8 cellular contexts compared by ENCODE assay signal in genomic region chr20:3767434-3768341, GRCh38. TPM values are rescaled to one million over a fixed set of nuclear protein-coding genes. Genes with fewer than 3 reads are reported as not detected.
A peak's percentile ranks its signal among the peaks of the same experiment; 100 is the strongest.
DNase-seq lines count a peak whose midpoint lies in the region; ATAC-seq and TF ChIP-seq lines count a peak whose summit lies in the region.

TSS of gene ADISSP (minus strand) at chr20:3767753. CDS start at chr20:3760100, 7,653 bp downstream.

- H3K4me3 ChIP-seq in lung: peak within 1 kb of the TSS; percentile 71

- no peak for TF ChIP-seq CTCF in GM20000 (IDR thresholded peaks at IDR 0.05; ENCODE audit: extremely low read depth, missing control alignments)
- no peak for TF ChIP-seq CTCF in lung (IDR thresholded peaks at IDR 0.05; ENCODE audit: control extremely low read depth, extremely low read depth)

- H3K4me1 ChIP-seq in lung (ENCODE audit: control insufficient read depth in 2 of 2, insufficient read depth in 2 of 2, low read length in 2 of 2): peaks cover 0 to 9% of the 10 kb centered on the region in 2 donors

- 0% methylated on average over 65 to 80 of the region's 80 CpGs for WGBS in lung, 2 donors

- H3K27ac ChIP-seq in lung (ENCODE audit: low read depth in 1 of 2, low read length in 1 of 2): peak within 1 kb of the TSS; percentile 80 to 95

- DNase-seq in COR-L47 (lab: John Stamatoyannopoulos, UW) (peak; percentile 99), GM20000 (ENCODE audit: low spot score) (peak; percentile 99), HT-29 (ENCODE audit: low spot score) (peak; percentile 97), NOMO-1 (lab: John Stamatoyannopoulos, UW; ENCODE audit: unreplicated experiment in 2 of 2) (peak; percentile 96 to 99), lung (ENCODE audit: low spot score) (peak; percentile 99)
- peak; percentile 95 for DNase-seq in effector CD8-positive, alpha-beta T cell (lab: John Stamatoyannopoulos, UW)
- DNase-seq in stimulated activated CD4-positive, alpha-beta T cell treated with anti-CD3 and anti-CD28 coated beads, TNF-alpha, amount 100 ng/mL, for 4 hours (ENCODE audit: low read depth in 3 of 3): peak; percentile 93 to 94 (median 93)

- POLR2A ChIA-PET in activated CD8-positive, alpha-beta memory T cell treated with anti-CD3 and anti-CD28 coated beads for 36 hours (lab: Charles Lee): interaction anchor here (0.6 to 2.4 kb wide), 11 partner anchors 11 to 1359 kb away, joined by 3 to 15 read pairs (median 5); partner anchors contain the start of genes AP5S1, CDC25B, CDS2 and CENPB

- peak; percentile 96 for ATAC-seq in lung (ENCODE audit: insufficient read depth, low FRiP score)

- H3K9me3 ChIP-seq in lung (ENCODE audit: control insufficient read depth in 2 of 2, insufficient read depth in 1 of 2, low read length in 1 of 2): no peaks in the 10 kb centered on the region

- CTCF ChIA-PET in activated CD8-positive, alpha-beta memory T cell treated with anti-CD3 and anti-CD28 coated beads for 36 hours (lab: Charles Lee): interaction anchor here (0.6 to 2.2 kb wide), 14 partner anchors 9 to 457 kb away, joined by 3 to 18 read pairs (median 4); partner anchors contain the start of genes AP5S1, CDC25B, CENPB and MAVS

- no peaks in the 10 kb centered on the region for H3K27me3 ChIP-seq in lung (ENCODE audit: control insufficient read depth, insufficient read depth)

- H3K36me3 ChIP-seq in lung (ENCODE audit: control insufficient read depth in 2 of 2, insufficient read depth in 2 of 2, low read length in 2 of 2): no peaks in the 10 kb centered on the region

RNA-seq across cellular contexts. Expression of gene ADISSP, which starts in this region (rescaled TPM):
- total RNA-seq in HT-29 (2014; rRNA removed; shearing (Covaris generic)): 137 TPM in 2 replicates
- total RNA-seq in activated CD8-positive, alpha-beta memory T cell treated with anti-CD3 and anti-CD28 coated beads for 36 hours: 10 to 100 TPM; 72.3 to 72.4 TPM
- total RNA-seq in lung: 10 to 100 TPM in 1 of 2 donors, 1 to 10 TPM in 1; 8.6 to 53.7 TPM
- polyA plus RNA-seq in lung: 10 to 100 TPM; 34.1 to 36.1 TPM

Comparison
In these comparisons a context has a peak if more than half of its experiments do, and no peak if none do; other contexts are left out.
1. Peak in every context shown above with its lines: DNase-seq, ATAC-seq, H3K4me3 ChIP-seq and H3K27ac ChIP-seq.